Comparison of ENCODE assay signal across 9 cellular contexts in genomic region chr9:23826120-23826629, GRCh38. TPM values are rescaled to one million over a fixed set of nuclear protein-coding genes. Genes with fewer than 3 reads are reported as not detected.
DNase-seq lines count a peak whose midpoint lies in the region; ATAC-seq and TF ChIP-seq lines count a peak whose summit lies in the region.
"Had no signal": no experiment of that assay in that cellular context is flagged by ENCODE, and none has a peak within 500 bp of the region (broad histone marks: within the 10 kb centered on the region; RNA-seq: fewer than 3 reads in every experiment).

TSS of gene ELAVL2 (minus strand) at chr9:23826240. CDS start at chr9:23762234, 64,006 bp downstream.

- DNase-seq in NCI-H82 (lab: John Stamatoyannopoulos, UW) (peak; percentile 99), astrocyte of the spinal cord (ENCODE audit: low read depth, low spot score) (peak; percentile 99), right atrium auricular region (ENCODE audit: low spot score) (peak; percentile 80), pons (ENCODE audit: low spot score) (peak; percentile 92)

- in situ Hi-C loops in astrocyte of the spinal cord (cut with HindIII; ENCODE audit: low sequenced_read_pairs), result no loop called here

- H3K27ac ChIP-seq in right atrium auricular region, result no peak within 1 kb of the TSS

- H3K27me3 ChIP-seq in right atrium auricular region, result peaks cover 17 to 40% of the 10 kb centered on the region in 2 donors

- ATAC-seq in GM21786 (IDR thresholded peaks at IDR 0.05; ENCODE audit: unreplicated experiment), result peak; percentile 90
- no peak for ATAC-seq in HG03439 (IDR thresholded peaks at IDR 0.05; ENCODE audit: unreplicated experiment)
- ATAC-seq in HG03565 (IDR thresholded peaks at IDR 0.05; ENCODE audit: unreplicated experiment), result no peak
- no peak for ATAC-seq in GM19397 (IDR thresholded peaks at IDR 0.05; ENCODE audit: unreplicated experiment)
- ATAC-seq: Panc1 had no signal

- no peaks in the 10 kb centered on the region for H3K9me3 ChIP-seq in right atrium auricular region

- H3K4me1 ChIP-seq in right atrium auricular region, result peaks cover 0 to 31% of the 10 kb centered on the region in 2 donors

- no peaks in the 10 kb centered on the region for H3K36me3 ChIP-seq in right atrium auricular region

- TF ChIP-seq CTCF in astrocyte of the spinal cord (IDR thresholded peaks at IDR 0.05; ENCODE audit: low read depth, low read length) (no peak), right atrium auricular region (IDR thresholded peaks at IDR 0.05) (no peak)

- H3K4me3 ChIP-seq in astrocyte of the spinal cord (ENCODE audit: low read depth, low read length) (peak within 1 kb of the TSS; percentile 51), right atrium auricular region (peak within 1 kb of the TSS; percentile 6 to 38)

RNA-seq across cellular contexts. Expression of gene ELAVL2, which starts in this region (rescaled TPM):
- under 1 TPM in 1 of 2 donors, not detected in 1; 0.24 TPM for total RNA-seq in right atrium auricular region

Comparison
In these comparisons a context has a peak if more than half of its experiments do, and no peak if none do; other contexts are left out.
1. Peak in DNase-seq and H3K4me3 ChIP-seq in right atrium auricular region; RNA of the gene not detected or under 1 TPM.